In genomic region chr9:6008169-6008979, GRCh38 we compare ENCODE assay signal across 8 cellular contexts. TPM values are rescaled to one million over a fixed set of nuclear protein-coding genes. Genes with fewer than 3 reads are reported as not detected.
DNase-seq lines count a peak whose midpoint lies in the region; ATAC-seq, FAIRE-seq and TF ChIP-seq lines count a peak whose summit lies in the region.

No MANE protein-coding gene starts in this region.

- H3K9me3 Mint-ChIP-seq in neural progenitor cell = no peaks in the 10 kb centered on the region

- H3K27me3 ChIP-seq in MM.1S (replicated peaks; ENCODE audit: insufficient read depth, low read length) (no peaks in the 10 kb centered on the region), foreskin keratinocyte (no peaks in the 10 kb centered on the region), neural progenitor cell (no peaks in the 10 kb centered on the region), stomach smooth muscle (ENCODE audit: control insufficient read depth in 1 of 2, insufficient read depth in 2 of 2, low read length in 2 of 2) (no peaks in the 10 kb centered on the region)

- H3K27me3 Mint-ChIP-seq in neural progenitor cell (ENCODE audit: insufficient read depth, low read depth) = peaks cover 2% of the 10 kb centered on the region

- H3K4me3 ChIP-seq in MM.1S (ENCODE audit: low read length) (peak overlapping the region; percentile 94), neural progenitor cell (peak overlapping the region; percentile 80), stomach smooth muscle (ENCODE audit: low read length in 2 of 2) (peak overlapping the region; percentile 83 to 84)

- H3K4me1 ChIP-seq in MM.1S (ENCODE audit: low read length) (peaks cover 7% of the 10 kb centered on the region), foreskin keratinocyte (peaks cover 13% of the 10 kb centered on the region), neural progenitor cell (peaks cover 20% of the 10 kb centered on the region), stomach smooth muscle (ENCODE audit: control insufficient read depth, insufficient read depth, low read length) (peaks cover 11% of the 10 kb centered on the region)

- no peak for TF ChIP-seq CTCF in MM.1S (IDR thresholded peaks at IDR 0.05; ENCODE audit: low read length)
- no peak for TF ChIP-seq CTCF in foreskin keratinocyte (conservative IDR thresholded peaks at IDR 0.05)
- no peak for TF ChIP-seq CTCF in neural progenitor cell (IDR thresholded peaks at IDR 0.05)

- H3F3A ChIP-seq in MM.1S (ENCODE audit: insufficient read depth, low read length) = peaks cover 15% of the 10 kb centered on the region
- peaks cover 35% of the 10 kb centered on the region for H3F3A ChIP-seq in neural progenitor cell (ENCODE audit: low read depth)

- H3K36me3 Mint-ChIP-seq in neural progenitor cell = peaks cover 12% of the 10 kb centered on the region

- H3K4me3 Mint-ChIP-seq in neural progenitor cell = peak overlapping the region; percentile 85

- no peaks in the 10 kb centered on the region for H3K9me2 ChIP-seq in MM.1S (replicated peaks; ENCODE audit: insufficient read depth, low read length)

- H3K4me1 Mint-ChIP-seq in neural progenitor cell = peaks cover 40% of the 10 kb centered on the region

- H3K9ac ChIP-seq in MM.1S (ENCODE audit: low read length) (peak overlapping the region; percentile 79), neural progenitor cell (peak overlapping the region; percentile 81), stomach smooth muscle (ENCODE audit: low read length in 2 of 2) (peak overlapping the region; percentile 71 to 84)

- peaks cover 86% of the 10 kb centered on the region for H3K79me2 ChIP-seq in MM.1S (ENCODE audit: low read length)
- peaks cover 80% of the 10 kb centered on the region for H3K79me2 ChIP-seq in neural progenitor cell (ENCODE audit: low read depth)

- H3K36me3 ChIP-seq in MM.1S (replicated peaks; ENCODE audit: insufficient read depth, low read length) (no peaks in the 10 kb centered on the region), neural progenitor cell (peaks cover 7% of the 10 kb centered on the region), stomach smooth muscle (ENCODE audit: control insufficient read depth in 2 of 2, insufficient read depth in 2 of 2, low read length in 2 of 2) (peaks cover 2 to 3% of the 10 kb centered on the region in 2 donors)

- peak; percentile 70 for ATAC-seq in foreskin keratinocyte

- H3K4me2 ChIP-seq in MM.1S (ENCODE audit: low read depth, low read length) (peak overlapping the region; percentile 84), neural progenitor cell (peak overlapping the region; percentile 89)

- FAIRE-seq in G401.6 (lab: Jason Lieb, UNC) = peak; percentile 89

- H3K27ac ChIP-seq in MM.1S (ENCODE audit: low read length) (peak overlapping the region; percentile 71; the same call in 1 of the 2 replicates), foreskin keratinocyte (peak overlapping the region; percentile 94), neural progenitor cell (peak overlapping the region; percentile 94), stomach smooth muscle (ENCODE audit: low read length) (peak overlapping the region; percentile 84)

- DNase-seq in HCEC 1CT (peak; percentile 98), MM.1S (peak; percentile 98), SIG-M5 (lab: John Stamatoyannopoulos, UW) (peak; percentile 86), foreskin keratinocyte (peak; percentile 87 to 94), neural progenitor cell (ENCODE audit: low spot score) (peak; percentile 99)
- DNase-seq in activated naive CD4-positive, alpha-beta T cell (lab: John Stamatoyannopoulos, UW) = peak; percentile 85 to 92 (median 90)

- H3K27ac Mint-ChIP-seq in neural progenitor cell = peak overlapping the region; percentile 83

- H4K20me1 ChIP-seq in MM.1S (ENCODE audit: insufficient read depth, low read length) (no peaks in the 10 kb centered on the region; the same call in 1 of the 2 replicates), neural progenitor cell (ENCODE audit: low read depth) (peaks cover 42% of the 10 kb centered on the region)

- H2AFZ ChIP-seq in MM.1S (ENCODE audit: low read length) (peak overlapping the region; percentile 74), neural progenitor cell (replicated peaks) (peak overlapping the region; percentile 84)

- H3K9me3 ChIP-seq in MM.1S (replicated peaks; ENCODE audit: insufficient read depth, low read length) (no peaks in the 10 kb centered on the region), neural progenitor cell (ENCODE audit: low read depth) (no peaks in the 10 kb centered on the region), stomach smooth muscle (ENCODE audit: control insufficient read depth in 2 of 2, low read length in 2 of 2) (no peaks in the 10 kb centered on the region)

RNA-seq across cellular contexts. Expression of gene RANBP6, which starts 7.0 kb away (rescaled TPM):
- total RNA-seq in foreskin keratinocyte (12.9 and 14.6 TPM in 2 replicates), neural progenitor cell (ENCODE audit: low replicate concordance) (43.6 and 63.0 TPM in 2 replicates)
- 3.9 and 4.4 TPM in 2 replicates for polyA plus RNA-seq in foreskin keratinocyte

Comparison
In these comparisons a context has a peak if more than half of its experiments do, and no peak if none do; other contexts are left out.
1. Peak in every context shown above with its lines: DNase-seq, ATAC-seq, H3K4me3 ChIP-seq and H3K27ac ChIP-seq.